8 cellular contexts compared by ENCODE assay signal in genomic region chr19:1837625-1838105, GRCh38. TPM values are rescaled to one million over a fixed set of nuclear protein-coding genes. Genes with fewer than 3 reads are reported as not detected.
A peak's percentile ranks its signal among the peaks of the same experiment; 100 is the strongest.
DNase-seq lines count a peak whose midpoint lies in the region; ATAC-seq and TF ChIP-seq lines count a peak whose summit lies in the region.

No MANE protein-coding gene starts in this region.

- TF ChIP-seq POLR2A in breast epithelium (IDR thresholded peaks at IDR 0.05) (no peak), suprapubic skin (IDR thresholded peaks at IDR 0.05) (no peak)

- H3K27ac ChIP-seq in breast epithelium (no peak overlapping the region), lung (ENCODE audit: low read depth in 1 of 2, low read length in 1 of 2) (no peak overlapping the region), suprapubic skin (no peak overlapping the region)

- DNase-seq in Right ventricle myocardium superior (no peak), Right ventricle myocardium inferior (ENCODE audit: missing footprints) (no peak), T1000 (lab: John Stamatoyannopoulos, UW) (peak; percentile 49), breast epithelium (ENCODE audit: low spot score in 2 of 2) (no peak), lung (ENCODE audit: low spot score) (no peak), suprapubic skin (ENCODE audit: low spot score in 2 of 2) (no peak), NCI-H187 (lab: John Stamatoyannopoulos, UW) (no peak)

- peaks cover 4 to 15% of the 10 kb centered on the region in 2 donors for H3K4me1 ChIP-seq in breast epithelium
- peaks cover 0 to 20% of the 10 kb centered on the region in 2 donors for H3K4me1 ChIP-seq in lung (ENCODE audit: control insufficient read depth in 2 of 2, insufficient read depth in 2 of 2, low read length in 2 of 2)
- H3K4me1 ChIP-seq in suprapubic skin: peaks cover 61% of the 10 kb centered on the region

- ATAC-seq in Right ventricle myocardium superior (ENCODE audit: poor library complexity): peak; percentile 33
- no peak for ATAC-seq in Right ventricle myocardium inferior
- ATAC-seq in lung (ENCODE audit: insufficient read depth, low FRiP score): no peak
- ATAC-seq in HG03139 (IDR thresholded peaks at IDR 0.05; ENCODE audit: unreplicated experiment): no peak

- H3K36me3 ChIP-seq in breast epithelium (no peaks in the 10 kb centered on the region), lung (ENCODE audit: control insufficient read depth in 2 of 2, insufficient read depth in 2 of 2, low read length in 2 of 2) (peaks cover 0 to 7% of the 10 kb centered on the region in 2 donors), suprapubic skin (no peaks in the 10 kb centered on the region)

- TF ChIP-seq CTCF in breast epithelium (IDR thresholded peaks at IDR 0.05) (peak; percentile 51 to 60 (median 59)), lung (IDR thresholded peaks at IDR 0.05; ENCODE audit: control extremely low read depth, extremely low read depth) (peak; percentile 29), suprapubic skin (IDR thresholded peaks at IDR 0.05) (peak; percentile 66 to 97)

- 44 to 47% methylated on average over 23 of the region's 23 CpGs for WGBS in lung, 2 donors
- 32% methylated on average over 6 of the region's 23 CpGs for WGBS in suprapubic skin

- no peak for TF ChIP-seq EP300 in suprapubic skin (IDR thresholded peaks at IDR 0.05)

- H3K27me3 ChIP-seq in breast epithelium (no peaks in the 10 kb centered on the region), lung (ENCODE audit: control insufficient read depth, insufficient read depth) (no peaks in the 10 kb centered on the region), suprapubic skin (no peaks in the 10 kb centered on the region)

- H3K9me3 ChIP-seq in breast epithelium (no peaks in the 10 kb centered on the region), lung (ENCODE audit: control insufficient read depth in 2 of 2, insufficient read depth in 1 of 2, low read length in 1 of 2) (no peaks in the 10 kb centered on the region), suprapubic skin (no peaks in the 10 kb centered on the region)

- intact Hi-C loops in Right ventricle myocardium superior (cut with DNase I) (no loop called here), Right ventricle myocardium inferior (cut with DNase I) (no loop called here), breast epithelium (cut with DNase I; ENCODE audit: low total_unique reads) (no loop called here)

- H3K4me3 ChIP-seq in breast epithelium: peak overlapping the region in 1 of 3 donors; percentile 46
- H3K4me3 ChIP-seq in lung: no peak overlapping the region
- H3K4me3 ChIP-seq in suprapubic skin: no peak overlapping the region

RNA-seq across cellular contexts. Expression of gene REXO1, which starts 10.6 kb away (rescaled TPM):
- total RNA-seq in Right ventricle myocardium superior (13.6 TPM), Right ventricle myocardium inferior (17.8 TPM), breast epithelium (10 to 100 TPM; 10.4 to 25.2 (median 19.7) TPM), lung (10 to 100 TPM; 15.6 to 40.3 TPM), suprapubic skin (10 to 100 TPM; 31.8 to 63.1 (median 38.3) TPM)
- 10 to 100 TPM; 22.3 to 32.0 TPM for polyA plus RNA-seq in lung

RNA-seq across cellular contexts. Expression of gene ATP8B3, which starts 25.6 kb away (rescaled TPM):
- total RNA-seq in Right ventricle myocardium superior (0.46 TPM), Right ventricle myocardium inferior (0.68 TPM), breast epithelium (1 to 10 TPM in 2 of 3 donors, under 1 TPM in 1; 0.66 to 1.4 (median 1.0) TPM), lung (1 to 10 TPM; 2.2 to 2.4 TPM), suprapubic skin (1 to 10 TPM; 1.5 to 3.8 (median 1.8) TPM)
- polyA plus RNA-seq in lung: 1 to 10 TPM in 1 of 2 donors, under 1 TPM in 1; 0.69 to 1.3 TPM

RNA-seq across cellular contexts. Expression of gene KLF16, which starts 25.7 kb away (rescaled TPM):
- total RNA-seq in Right ventricle myocardium superior: 6.2 TPM
- total RNA-seq in Right ventricle myocardium inferior: 11.0 TPM
- total RNA-seq in breast epithelium: 1 to 10 TPM; 2.9 to 4.6 (median 4.1) TPM
- 10 to 100 TPM in 1 of 2 donors, 1 to 10 TPM in 1; 3.3 to 25.6 TPM for total RNA-seq in lung
- 10 to 100 TPM; 13.8 to 17.8 TPM for polyA plus RNA-seq in lung
- 10 to 100 TPM; 12.1 to 30.8 (median 20.9) TPM for total RNA-seq in suprapubic skin

RNA-seq across cellular contexts. Expression of gene ABHD17A, which starts 47.6 kb away (rescaled TPM):
- total RNA-seq in Right ventricle myocardium superior (55.7 TPM), Right ventricle myocardium inferior (61.5 TPM), breast epithelium (10 to 100 TPM; 62.4 to 81.3 (median 76.0) TPM), lung (10 to 100 TPM; 68.8 to 84.9 TPM), suprapubic skin (100 to 1,000 TPM in 3 of 4 donors, 10 to 100 TPM in 1; 82.3 to 120 (median 110) TPM)
- polyA plus RNA-seq in lung: 100 to 1,000 TPM in 1 of 2 donors, 10 to 100 TPM in 1; 97.0 to 110 TPM

Comparison
In these comparisons a context has a peak if more than half of its experiments do, and no peak if none do; other contexts are left out.
1. CTCF ChIP-seq: peak in every context shown above with its lines; median percentile 82 in suprapubic skin; 59 in breast epithelium; 29 in lung.